Comparison of ENCODE assay signal across 20 cellular contexts in genomic region chr19:40411958-40412499, GRCh38. TPM values are rescaled to one million over a fixed set of nuclear protein-coding genes. Genes with fewer than 3 reads are reported as not detected.
DNase-seq lines count a peak whose midpoint lies in the region; ATAC-seq, FAIRE-seq and TF ChIP-seq lines count a peak whose summit lies in the region.
"Had no signal": no experiment of that assay in that cellular context is flagged by ENCODE, and none has a peak within 500 bp of the region (broad histone marks: within the 10 kb centered on the region; RNA-seq: fewer than 3 reads in every experiment).

No MANE protein-coding gene starts in this region.

- no peak overlapping the region for H3K4me2 ChIP-seq in H1 (ENCODE audit: insufficient read depth in 1 of 2, low read depth in 2 of 2, low read length in 2 of 2)

- H4K20me1 ChIP-seq in H1 (replicated peaks in 1 of 2; ENCODE audit: control insufficient read depth in 1 of 2, insufficient read depth in 2 of 2, low read length in 2 of 2), result no peaks in the 10 kb centered on the region

- H3K9ac ChIP-seq in H1 (replicated peaks in 1 of 4; ENCODE audit: extremely low read depth in 1 of 4, low read depth in 3 of 4, low read length in 3 of 4) (no peak overlapping the region), mucosa of stomach (ENCODE audit: low read length) (peak overlapping the region; percentile 3)

- H3K27ac ChIP-seq in H1 (ENCODE audit: low read depth, low read length) (no peak overlapping the region), upper lobe of right lung (peak overlapping the region; percentile 72)
- H3K27ac ChIP-seq: body of pancreas, testis had no signal

- no peak overlapping the region for H2BK12ac ChIP-seq in H1 (ENCODE audit: low read depth, low read length)

- H3K4me3 ChIP-seq in H1 (ENCODE audit: extremely low read depth in 1 of 4, insufficient read depth in 2 of 4, low read depth in 3 of 4, low read length in 4 of 4) (no peak overlapping the region), mucosa of stomach (ENCODE audit: low read length) (no peak overlapping the region), upper lobe of right lung (peak overlapping the region; percentile 40)
- H3K4me3 ChIP-seq: body of pancreas, testis had no signal

- H3K18ac ChIP-seq in H1 (ENCODE audit: extremely low read depth, low read length), result no peak overlapping the region

- no peak for TF ChIP-seq POLR2A in H1 (IDR thresholded peaks at IDR 0.05; ENCODE audit: control extremely low read depth in 1 of 2, low read depth in 2 of 2, low read length in 2 of 2)
- no peak for TF ChIP-seq POLR2A in erythroblast (IDR thresholded peaks at IDR 0.05; ENCODE audit: low read length)

- no peak overlapping the region for H2AFZ ChIP-seq in H1 (ENCODE audit: low read length)

- no peak overlapping the region for H3K14ac ChIP-seq in H1 (ENCODE audit: insufficient read length)

- 0 out of 2 replicates have a peak overlapping the region, but pooled peaks have one; percentile 11 for H2BK15ac ChIP-seq in H1 (ENCODE audit: low read length)

- no peak overlapping the region for H4K5ac ChIP-seq in H1 (ENCODE audit: insufficient read length, low read depth, low read length)

- 0 out of 2 replicates have a peak overlapping the region, but pooled peaks have one; percentile 24 for H2AK5ac ChIP-seq in H1 (ENCODE audit: low read depth, low read length)

- no peaks in the 10 kb centered on the region for H3K23me2 ChIP-seq in H1 (ENCODE audit: low read depth, low read length)

- H3K23ac ChIP-seq in H1 (ENCODE audit: insufficient read length), result no peak overlapping the region

- no peak overlapping the region for H3K4ac ChIP-seq in H1 (replicated peaks; ENCODE audit: insufficient read length, low read depth, low read length)

- no peak overlapping the region for H4K8ac ChIP-seq in H1 (ENCODE audit: extremely low read depth, insufficient read depth, low read length)

- no peaks in the 10 kb centered on the region for H3K9me3 ChIP-seq in H1 (ENCODE audit: insufficient read depth in 2 of 2, low read depth in 1 of 2, low read length in 1 of 2)
- H3K9me3 ChIP-seq in mucosa of stomach (ENCODE audit: control insufficient read depth, low read length), result no peaks in the 10 kb centered on the region
- H3K9me3 ChIP-seq in upper lobe of right lung, result no peaks in the 10 kb centered on the region
- H3K9me3 ChIP-seq: body of pancreas, testis had no signal

- no peak for TF ChIP-seq EP300 in H1 (IDR thresholded peaks at IDR 0.05; ENCODE audit: borderline replicate concordance in 1 of 2, low read depth in 2 of 2, low read length in 2 of 2)

- peaks cover 7 to 21% (median 13%) of the 10 kb centered on the region in 4 experiments for H3K4me1 ChIP-seq in H1 (replicated peaks in 1 of 4; ENCODE audit: control insufficient read depth in 3 of 4, insufficient read depth in 4 of 4, low read length in 3 of 4)
- H3K4me1 ChIP-seq in mucosa of stomach (ENCODE audit: control insufficient read depth, insufficient read depth, low read length), result peaks cover 5% of the 10 kb centered on the region
- H3K4me1 ChIP-seq in upper lobe of right lung, result peaks cover 23% of the 10 kb centered on the region
- H3K4me1 ChIP-seq: body of pancreas had no signal

- no peak for TF ChIP-seq CTCF in H1 (IDR thresholded peaks at IDR 0.05; ENCODE audit: control extremely low read depth in 1 of 3, insufficient read depth in 1 of 3, low read depth in 1 of 3, low read length in 3 of 3)
- no peak for TF ChIP-seq CTCF in upper lobe of right lung (IDR thresholded peaks at IDR 0.05)

- intact Hi-C loops in Right ventricle myocardium superior (cut with DNase I) (no loop called here), cardiac septum (cut with DNase I) (no loop called here), upper lobe of right lung (cut with DNase I) (no loop called here)

- H3K79me1 ChIP-seq in H1 (ENCODE audit: low read depth, low read length), result no peaks in the 10 kb centered on the region

- H2BK5ac ChIP-seq in H1 (ENCODE audit: low read depth, low read length), result peak overlapping the region; percentile 44; the same call in 1 of the 2 replicates

- WGBS in H1 (ENCODE audit: extremely low coverage in 1 of 2, insufficient coverage in 1 of 2, insufficient read length in 1 of 2, insufficient replicate concordance in 2 of 2, low coverage in 1 of 2, low lambda C conversion rate in 2 of 2, missing lambda C conversion rate in 1 of 2), 2 experiments, result 74% methylated on average over 8 of the region's 8 CpGs; no CpG with 5 or more reads in 1 of the 2 experiments

- no peak for FAIRE-seq in H1 (lab: Jason Lieb, UNC)
- FAIRE-seq: G401.6 had no signal

- no peak overlapping the region for H4K91ac ChIP-seq in H1 (replicated peaks; ENCODE audit: insufficient read length, low read length)

- no peaks in the 10 kb centered on the region for H3K27me3 ChIP-seq in H1 (replicated peaks in 1 of 4; ENCODE audit: control insufficient read depth in 3 of 4, extremely low read depth in 1 of 4, insufficient read depth in 3 of 4, low read length in 3 of 4)
- H3K27me3 ChIP-seq in mucosa of stomach (ENCODE audit: control insufficient read depth, insufficient read depth, low read length), result no peaks in the 10 kb centered on the region
- H3K27me3 ChIP-seq in upper lobe of right lung, result no peaks in the 10 kb centered on the region
- H3K27me3 ChIP-seq: body of pancreas, testis had no signal

- 0 out of 2 replicates have a peak overlapping the region, but pooled peaks have one; percentile 52 for H2BK20ac ChIP-seq in H1 (ENCODE audit: low read length)

- peak; percentile 32 for DNase-seq in Right ventricle myocardium superior
- DNase-seq in cardiac septum (ENCODE audit: low spot score), result no peak
- DNase-seq in H1 (ENCODE audit: low read depth in 1 of 2, low spot score in 2 of 2), result no peak
- DNase-seq in upper lobe of right lung, result no peak
- DNase-seq in NCI-H1930 (lab: John Stamatoyannopoulos, UW), result no peak
- DNase-seq in erythroblast (lab: John Stamatoyannopoulos, UW), result no peak
- no peak for DNase-seq in D341Med (ENCODE audit: low spot score)
- DNase-seq: 8988T; activated T-cell treated with anti-CD3 and anti-CD28 coated beads, Interleukin-2, amount 50 U/mL, for 72 hours; body of pancreas; C1 segment of cervical spinal cord; naive thymus-derived CD8-positive, alpha-beta T cell; NCI-H187; NCI-H446; NK-92 treated with Interleukin-12 subunit alpha and Interleukin-12 subunit beta, amount 100 ng/mL, for 24 hours; stimulated activated CD4-positive, alpha-beta T cell treated with anti-CD3 and anti-CD28 coated beads, Interleukin-12 subunit alpha, Interleukin-12 subunit beta, amount 100 ng/mL, for 4 hours; testis had no signal

- no peak overlapping the region for H2BK120ac ChIP-seq in H1 (replicated peaks; ENCODE audit: low read depth, low read length)

- ATAC-seq in Right ventricle myocardium superior (ENCODE audit: poor library complexity) (peak; percentile 41), upper lobe of right lung (no peak)
- ATAC-seq: activated T-cell treated with anti-CD3 and anti-CD28 coated beads, Interleukin-2, amount 50 U/mL, for 72 hours; body of pancreas; naive thymus-derived CD8-positive, alpha-beta T cell had no signal

- H3K36me3 ChIP-seq in H1 (ENCODE audit: control insufficient read depth in 2 of 4, insufficient read depth in 4 of 4, low read length in 3 of 4) (no peaks in the 10 kb centered on the region), mucosa of stomach (ENCODE audit: control insufficient read depth, insufficient read depth, low read length) (no peaks in the 10 kb centered on the region), upper lobe of right lung (no peaks in the 10 kb centered on the region)

- POLR2A ChIA-PET in H1 (lab: Charles Lee; ENCODE audit: partially characterized antibody), result interaction anchor here (0.7 to 6.4 kb wide), 9 partner anchors 9 to 32 kb away, joined by 3 to 27 read pairs (median 4); partner anchors contain the start of genes SERTAD1 and SERTAD3

- no peaks in the 10 kb centered on the region for H3K79me2 ChIP-seq in H1 (ENCODE audit: control insufficient read depth in 1 of 2, insufficient read depth in 2 of 2, low read length in 2 of 2)

- no peak overlapping the region for H3K56ac ChIP-seq in H1 (replicated peaks; ENCODE audit: insufficient read length, low read depth, low read length)

- CTCF ChIA-PET in H1 (lab: Charles Lee; ENCODE audit: partially characterized antibody), result interaction anchor here (0.7 to 2.3 kb wide), 7 partner anchors 9 to 490 kb away, joined by 3 to 11 read pairs (median 4); no protein-coding TSS in a partner anchor

- TF ChIP-seq RAD21 in H1 (IDR thresholded peaks at IDR 0.05 in 1 of 2, conservative IDR thresholded peaks at IDR 0.05 in 1 of 2; ENCODE audit: low read depth in 2 of 2, low read length in 2 of 2), result no peak

RNA-seq across cellular contexts. Expression of gene PRX, which starts 1.1 kb away (rescaled TPM):
- total RNA-seq in Right ventricle myocardium superior (3.8 TPM), cardiac septum (3.5 TPM), upper lobe of right lung (36.2 TPM)
- total RNA-seq in H1 (2021; fragmentation: NEBNext Ultra II Directional; extraction: Animal tissue kit (Norgen Biotek cat#: 25700)), result 5.8 and 6.0 TPM in 2 replicates
- 2.8 and 3.8 TPM in 2 replicates for polyA plus RNA-seq in H1 (2011; rRNA removed)
- 5.0 TPM for polyA plus RNA-seq in H1 (2011; cell fraction: cytosol; rRNA removed)
- polyA plus RNA-seq in H1 (2011; cell fraction: nucleus; rRNA removed), result 5.2 TPM
- 5.4 to 9.9 TPM (median 8.0 TPM) in 4 replicates for polyA plus RNA-seq in H1 (2012, experiment 1 of 2)
- polyA plus RNA-seq in H1 (2012, experiment 2 of 2), result 4.6 TPM
- polyA plus RNA-seq in H1 (2013, experiment 1 of 2), result 2.8 TPM
- 2.9 TPM for polyA plus RNA-seq in H1 (2013, experiment 2 of 2)
- 1.9 and 2.1 TPM in 2 replicates for polyA minus RNA-seq in H1 (2011; rRNA and poly(A)+ RNA removed)
- polyA minus RNA-seq in H1 (2011; cell fraction: cytosol; rRNA and poly(A)+ RNA removed), result 1.7 TPM
- polyA minus RNA-seq in H1 (2011; cell fraction: nucleus; rRNA and poly(A)+ RNA removed), result 4.2 TPM

RNA-seq across cellular contexts. Expression of gene SERTAD1, which starts 13.8 kb away (rescaled TPM):
- total RNA-seq in Right ventricle myocardium superior (10.9 TPM), cardiac septum (16.7 TPM), upper lobe of right lung (22.1 TPM)
- total RNA-seq in H1 (2021; fragmentation: NEBNext Ultra II Directional; extraction: Animal tissue kit (Norgen Biotek cat#: 25700)), result 4.9 and 5.4 TPM in 2 replicates
- polyA plus RNA-seq in H1 (2011; rRNA removed), result 6.6 and 8.0 TPM in 2 replicates
- polyA plus RNA-seq in H1 (2011; cell fraction: cytosol; rRNA removed), result 5.9 TPM
- 5.4 TPM for polyA plus RNA-seq in H1 (2011; cell fraction: nucleus; rRNA removed)
- 3.8 to 5.5 TPM (median 4.9 TPM) in 4 replicates for polyA plus RNA-seq in H1 (2012, experiment 1 of 2)
- 6.4 TPM for polyA plus RNA-seq in H1 (2012, experiment 2 of 2)
- 3.4 TPM for polyA plus RNA-seq in H1 (2013, experiment 1 of 2)
- 3.1 TPM for polyA plus RNA-seq in H1 (2013, experiment 2 of 2)
- 1.3 and 2.1 TPM in 2 replicates for polyA minus RNA-seq in H1 (2011; rRNA and poly(A)+ RNA removed)
- polyA minus RNA-seq in H1 (2011; cell fraction: cytosol; rRNA and poly(A)+ RNA removed), result 2.4 TPM
- polyA minus RNA-seq in H1 (2011; cell fraction: nucleus; rRNA and poly(A)+ RNA removed), result 2.6 TPM

RNA-seq across cellular contexts. Expression of gene HIPK4, which starts 22.0 kb away (rescaled TPM):
- total RNA-seq in Right ventricle myocardium superior, result not detected
- 0.08 TPM for total RNA-seq in cardiac septum
- 0.15 and 0.29 TPM in 2 replicates for total RNA-seq in H1 (2021; fragmentation: NEBNext Ultra II Directional; extraction: Animal tissue kit (Norgen Biotek cat#: 25700))
- polyA plus RNA-seq in H1 (2011; rRNA removed), result 0.57 and 0.88 TPM in 2 replicates
- polyA plus RNA-seq in H1 (2011; cell fraction: cytosol; rRNA removed), result 0.70 TPM
- polyA plus RNA-seq in H1 (2011; cell fraction: nucleus; rRNA removed), result 0.66 TPM
- 0.31 to 0.48 TPM (median 0.34 TPM) in 4 replicates for polyA plus RNA-seq in H1 (2012, experiment 1 of 2)
- 0.16 TPM for polyA plus RNA-seq in H1 (2012, experiment 2 of 2)
- 0.18 TPM for polyA plus RNA-seq in H1 (2013, experiment 1 of 2)
- 0.26 TPM for polyA plus RNA-seq in H1 (2013, experiment 2 of 2)
- 0.09 and 0.37 TPM in 2 replicates for polyA minus RNA-seq in H1 (2011; rRNA and poly(A)+ RNA removed)
- 0.44 TPM for polyA minus RNA-seq in H1 (2011; cell fraction: cytosol; rRNA and poly(A)+ RNA removed)
- 0.30 TPM for polyA minus RNA-seq in H1 (2011; cell fraction: nucleus; rRNA and poly(A)+ RNA removed)
- 0.64 TPM for total RNA-seq in upper lobe of right lung
- total RNA-seq: body of pancreas, glomerular endothelial cell had no signal
- polyA plus RNA-seq: naive thymus-derived CD8-positive, alpha-beta T cell had no signal

RNA-seq across cellular contexts. Expression of gene SERTAD3, which starts 32.1 kb away (rescaled TPM):
- total RNA-seq in Right ventricle myocardium superior (22.7 TPM), cardiac septum (33.9 TPM), upper lobe of right lung (32.6 TPM)
- total RNA-seq in H1 (2021; fragmentation: NEBNext Ultra II Directional; extraction: Animal tissue kit (Norgen Biotek cat#: 25700)), result 32.1 and 33.4 TPM in 2 replicates
- 15.1 and 23.5 TPM in 2 replicates for polyA plus RNA-seq in H1 (2011; rRNA removed)
- 14.4 TPM for polyA plus RNA-seq in H1 (2011; cell fraction: cytosol; rRNA removed)
- polyA plus RNA-seq in H1 (2011; cell fraction: nucleus; rRNA removed), result 17.5 TPM
- polyA plus RNA-seq in H1 (2012, experiment 1 of 2), result 19.0 to 27.4 TPM (median 21.0 TPM) in 4 replicates
- 29.2 TPM for polyA plus RNA-seq in H1 (2012, experiment 2 of 2)
- 11.0 TPM for polyA plus RNA-seq in H1 (2013, experiment 1 of 2)
- 10.4 TPM for polyA plus RNA-seq in H1 (2013, experiment 2 of 2)
- 18.8 and 25.3 TPM in 2 replicates for polyA minus RNA-seq in H1 (2011; rRNA and poly(A)+ RNA removed)
- polyA minus RNA-seq in H1 (2011; cell fraction: cytosol; rRNA and poly(A)+ RNA removed), result 34.3 TPM
- polyA minus RNA-seq in H1 (2011; cell fraction: nucleus; rRNA and poly(A)+ RNA removed), result 11.6 TPM

RNA-seq across cellular contexts. Expression of gene BLVRB, which starts 53.5 kb away (rescaled TPM):
- total RNA-seq in Right ventricle myocardium superior, result 117 TPM
- total RNA-seq in cardiac septum, result 81.6 TPM
- total RNA-seq in H1 (2021; fragmentation: NEBNext Ultra II Directional; extraction: Animal tissue kit (Norgen Biotek cat#: 25700)), result 28.7 and 32.3 TPM in 2 replicates
- 182 and 196 TPM in 2 replicates for polyA plus RNA-seq in H1 (2011; rRNA removed)
- 134 TPM for polyA plus RNA-seq in H1 (2011; cell fraction: cytosol; rRNA removed)
- 82.5 TPM for polyA plus RNA-seq in H1 (2011; cell fraction: nucleus; rRNA removed)
- polyA plus RNA-seq in H1 (2012, experiment 1 of 2), result 36.4 to 73.2 TPM (median 66.2 TPM) in 4 replicates
- 60.9 TPM for polyA plus RNA-seq in H1 (2012, experiment 2 of 2)
- 43.5 TPM for polyA plus RNA-seq in H1 (2013, experiment 1 of 2)
- 41.3 TPM for polyA plus RNA-seq in H1 (2013, experiment 2 of 2)
- polyA minus RNA-seq in H1 (2011; rRNA and poly(A)+ RNA removed), result 37.7 and 38.8 TPM in 2 replicates
- 41.1 TPM for polyA minus RNA-seq in H1 (2011; cell fraction: cytosol; rRNA and poly(A)+ RNA removed)
- 29.0 TPM for polyA minus RNA-seq in H1 (2011; cell fraction: nucleus; rRNA and poly(A)+ RNA removed)
- total RNA-seq in upper lobe of right lung, result 132 TPM
